In the genomic region with DNA sequence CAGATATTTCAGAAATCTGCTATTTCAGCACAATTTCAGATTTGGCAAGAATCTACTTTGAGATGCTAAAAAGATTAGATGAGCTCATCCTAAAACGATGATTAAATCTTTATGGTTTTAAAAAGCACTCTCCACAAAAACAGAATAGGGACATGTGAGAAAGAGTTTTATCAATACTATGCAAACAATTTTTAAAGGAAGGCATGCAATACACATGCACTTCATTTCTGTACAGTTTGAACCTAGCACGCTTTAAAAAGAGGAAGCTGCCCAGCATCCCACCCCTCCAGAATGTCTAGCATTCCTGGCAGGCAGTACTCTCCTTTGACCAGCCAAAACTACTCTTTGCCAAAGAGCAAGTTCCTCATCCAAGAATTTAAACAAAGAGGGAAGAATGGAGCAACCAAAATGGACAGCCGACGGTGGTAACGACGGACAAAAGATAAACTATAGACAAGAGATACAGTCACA, we compare ENCODE assay signal across 8 cellular contexts. TPM values are rescaled to one million over a fixed set of nuclear protein-coding genes. Genes with fewer than 3 reads are reported as not detected.
DNase-seq lines count a peak whose midpoint lies in the region; ATAC-seq, FAIRE-seq and TF ChIP-seq lines count a peak whose summit lies in the region.

No MANE protein-coding gene starts in this region.

- H3K9me3 ChIP-seq in ES-I3 (ENCODE audit: control insufficient read depth, insufficient read depth, low read length): no peaks in the 10 kb centered on the region

- H3K4me3 ChIP-seq in skeletal muscle cell (ENCODE audit: low read depth, low read length): peak overlapping the region; percentile 90

- H3K4me1 ChIP-seq in ES-I3 (ENCODE audit: insufficient read depth, low read length): peaks cover 6% of the 10 kb centered on the region; the same call in 1 of the 2 replicates

- H3K9me3 Mint-ChIP-seq in activated B cell treated with CpG ODN at 0.5 μM for 24 hours: peaks cover 5% of the 10 kb centered on the region

- no peak for TF ChIP-seq CTCF in activated B cell treated with CpG ODN at 0.5 μM for 24 hours (IDR thresholded peaks at IDR 0.05)

- no peak for TF ChIP-seq POLR2A in GM12891 (IDR thresholded peaks at IDR 0.05; ENCODE audit: low read depth, low read length)

- no peak for ATAC-seq in activated B cell treated with CpG ODN at 0.5 μM for 24 hours (ENCODE audit: low read depth)
- peak; percentile 4 to 16 for ATAC-seq in left cardiac atrium
- no peak for ATAC-seq in GM19395 (IDR thresholded peaks at IDR 0.05; ENCODE audit: unreplicated experiment)
- ATAC-seq in GM21825 (IDR thresholded peaks at IDR 0.05; ENCODE audit: unreplicated experiment): no peak
- ATAC-seq in GM21723 (IDR thresholded peaks at IDR 0.05; ENCODE audit: unreplicated experiment): no peak

- POLR2A ChIA-PET in activated B cell treated with CpG ODN at 0.5 μM for 24 hours (lab: Charles Lee): no interaction called here

- no peak for FAIRE-seq in GM12891 (lab: Jason Lieb, UNC)

- H3K27me3 Mint-ChIP-seq in activated B cell treated with CpG ODN at 0.5 μM for 24 hours: peaks cover 72% of the 10 kb centered on the region

- H3K36me3 ChIP-seq in ES-I3 (ENCODE audit: insufficient read depth, low read length): no peaks in the 10 kb centered on the region

- DNase-seq in activated B cell treated with CpG ODN at 0.5 μM for 24 hours: no peak
- DNase-seq in left cardiac atrium: no peak
- DNase-seq in skeletal muscle cell (ENCODE audit: low read depth): no peak
- DNase-seq in GM12891 (ENCODE audit: insufficient read length, low spot score): no peak

- H3K9ac ChIP-seq in ES-I3 (ENCODE audit: low read depth, low read length): peak overlapping the region; percentile 97; the same call in 1 of the 2 replicates

- CTCF ChIA-PET in activated B cell treated with CpG ODN at 0.5 μM for 24 hours (lab: Charles Lee): no interaction called here

- intact Hi-C loops in activated B cell treated with CpG ODN at 0.5 μM for 24 hours (cut with micrococcal nuclease) (no loop called here), left cardiac atrium (cut with DNase I) (loop anchor here (5.0 to 10.0 kb wide), 3 partner anchors 89 to 174 kb away; no protein-coding TSS in a partner anchor)

- H3K4me1 Mint-ChIP-seq in activated B cell treated with CpG ODN at 0.5 μM for 24 hours: peaks cover 11% of the 10 kb centered on the region

- H3K36me3 Mint-ChIP-seq in activated B cell treated with CpG ODN at 0.5 μM for 24 hours (ENCODE audit: low read depth): no peaks in the 10 kb centered on the region

- H3K4me3 Mint-ChIP-seq in activated B cell treated with CpG ODN at 0.5 μM for 24 hours: peak overlapping the region; percentile 59

- H3K27ac Mint-ChIP-seq in activated B cell treated with CpG ODN at 0.5 μM for 24 hours: no peak overlapping the region

TF ChIP-seq in GM12891, 5 proteins besides CTCF, POLR2A, EP300 and RAD21:
- TF ChIP-seq SPI1 (IDR thresholded peaks at IDR 0.05; ENCODE audit: low read depth, low read length): no peak
- no peak for TF ChIP-seq TAF1 (IDR thresholded peaks at IDR 0.05; ENCODE audit: low read depth, low read length)
- no peak for TF ChIP-seq PAX5 (IDR thresholded peaks at IDR 0.05; ENCODE audit: insufficient read depth, low read length, severe bottlenecking)
- TF ChIP-seq POU2F2 (IDR thresholded peaks at IDR 0.05; ENCODE audit: low read depth, low read length): no peak
- TF ChIP-seq POLR2AphosphoS5 (IDR thresholded peaks at IDR 0.05; ENCODE audit: low read depth, low read length): no peak

RNA-seq across cellular contexts. Expression of gene ARHGAP29, which starts 1.3 kb away (rescaled TPM):
- total RNA-seq in activated B cell treated with CpG ODN at 0.5 μM for 24 hours (not detected in 2 replicates), left cardiac atrium (10 to 100 TPM; 29.4 to 38.9 TPM)
- polyA plus RNA-seq in GM12891 (2012; ENCODE audit: low read depth, missing spikeins): 0.03 TPM

Comparison
In these comparisons a context has a peak if more than half of its experiments do, and no peak if none do; other contexts are left out.
1. ATAC-seq: peak in left cardiac atrium (2 of 2); none in activated B cell treated with CpG ODN at 0.5 μM for 24 hours (single experiment), GM19395 (single experiment), GM21825 (single experiment) and GM21723 (single experiment).
2. RNA of gene ARHGAP29, which starts 1.3 kb away (total RNA-seq): 29.4 to 38.9 TPM in left cardiac atrium; not detected in activated B cell treated with CpG ODN at 0.5 μM for 24 hours; every median in the first group is over 10 times any median in the second.